Comparison of ENCODE assay signal across 1 cellular context in genomic region chr17:72575542-72576233, GRCh38.
TF ChIP-seq lines count a peak whose summit lies in the region.

No MANE protein-coding gene starts in this region.

TF ChIP-seq in HepG2, 621 proteins besides CTCF, POLR2A, EP300 and RAD21 (continued from another document and continues in another):
- TF ChIP-seq, protein P1, sequence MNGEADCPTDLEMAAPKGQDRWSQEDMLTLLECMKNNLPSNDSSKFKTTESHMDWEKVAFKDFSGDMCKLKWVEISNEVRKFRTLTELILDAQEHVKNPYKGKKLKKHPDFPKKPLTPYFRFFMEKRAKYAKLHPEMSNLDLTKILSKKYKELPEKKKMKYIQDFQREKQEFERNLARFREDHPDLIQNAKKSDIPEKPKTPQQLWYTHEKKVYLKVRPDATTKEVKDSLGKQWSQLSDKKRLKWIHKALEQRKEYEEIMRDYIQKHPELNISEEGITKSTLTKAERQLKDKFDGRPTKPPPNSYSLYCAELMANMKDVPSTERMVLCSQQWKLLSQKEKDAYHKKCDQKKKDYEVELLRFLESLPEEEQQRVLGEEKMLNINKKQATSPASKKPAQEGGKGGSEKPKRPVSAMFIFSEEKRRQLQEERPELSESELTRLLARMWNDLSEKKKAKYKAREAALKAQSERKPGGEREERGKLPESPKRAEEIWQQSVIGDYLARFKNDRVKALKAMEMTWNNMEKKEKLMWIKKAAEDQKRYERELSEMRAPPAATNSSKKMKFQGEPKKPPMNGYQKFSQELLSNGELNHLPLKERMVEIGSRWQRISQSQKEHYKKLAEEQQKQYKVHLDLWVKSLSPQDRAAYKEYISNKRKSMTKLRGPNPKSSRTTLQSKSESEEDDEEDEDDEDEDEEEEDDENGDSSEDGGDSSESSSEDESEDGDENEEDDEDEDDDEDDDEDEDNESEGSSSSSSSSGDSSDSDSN (CRISPR knock-in tag; IDR thresholded peaks at IDR 0.05), result 0 out of 2 replicates have a peak, but pooled peaks have one; percentile 5
- TF ChIP-seq ETS1 (CRISPR knock-in tag; IDR thresholded peaks at IDR 0.05) (no peak), ZBTB7B (CRISPR knock-in tag; IDR thresholded peaks at IDR 0.05) (peak; percentile 70; the same call in 1 of the 2 replicates), CBX5 (CRISPR knock-in tag; IDR thresholded peaks at IDR 0.05; ENCODE audit: borderline replicate concordance) (no peak), ATF5 (CRISPR knock-in tag; IDR thresholded peaks at IDR 0.05; ENCODE audit: low read depth) (no peak), XRCC5 (optimal IDR thresholded peaks at IDR 0.05; ENCODE audit: low read length) (peak; percentile 51), ELF3 (CRISPR knock-in tag; IDR thresholded peaks at IDR 0.05) (0 out of 2 replicates have a peak, but pooled peaks have one; percentile 26), ZNF780A (CRISPR knock-in tag; IDR thresholded peaks at IDR 0.05) (no peak), DRAP1 (CRISPR knock-in tag; IDR thresholded peaks at IDR 0.05) (0 out of 2 replicates have a peak, but pooled peaks have one; percentile 24), MEIS2 (CRISPR knock-in tag; IDR thresholded peaks at IDR 0.05) (no peak), ETV5 (CRISPR knock-in tag; IDR thresholded peaks at IDR 0.05; ENCODE audit: borderline replicate concordance) (peak; percentile 18; the same call in 1 of the 2 replicates), GLMP (CRISPR knock-in tag; IDR thresholded peaks at IDR 0.05; ENCODE audit: borderline replicate concordance) (no peak), FLYWCH1 (CRISPR knock-in tag; IDR thresholded peaks at IDR 0.05) (no peak), ZNF891 (CRISPR knock-in tag; IDR thresholded peaks at IDR 0.05) (no peak; the same call in 1 of the 2 replicates), PRDM10 (CRISPR knock-in tag; IDR thresholded peaks at IDR 0.05; ENCODE audit: low read depth) (0 out of 2 replicates have a peak, but pooled peaks have one; percentile 22), BORCS8-MEF2B (CRISPR knock-in tag; IDR thresholded peaks at IDR 0.05) (0 out of 2 replicates have a peak, but pooled peaks have one; percentile 46), MAX (IDR thresholded peaks at IDR 0.05) (peak; percentile 43; the same call in 1 of the 2 replicates), CREB3 (CRISPR knock-in tag; IDR thresholded peaks at IDR 0.05) (no peak), ZSCAN29 (CRISPR knock-in tag; conservative IDR thresholded peaks at IDR 0.05) (0 out of 2 replicates have a peak, but pooled peaks have one; percentile 32), KDM1A (CRISPR knock-in tag; IDR thresholded peaks at IDR 0.05) (0 out of 2 replicates have a peak, but pooled peaks have one; percentile 13), CEBPG (CRISPR knock-in tag; IDR thresholded peaks at IDR 0.05) (no peak), TEAD3 (CRISPR knock-in tag; optimal IDR thresholded peaks at IDR 0.05; ENCODE audit: borderline replicate concordance) (peak; percentile 78), SALL1 (CRISPR knock-in tag; IDR thresholded peaks at IDR 0.05) (no peak), HOXA5 (CRISPR knock-in tag; IDR thresholded peaks at IDR 0.05) (no peak), MED1 (CRISPR knock-in tag; IDR thresholded peaks at IDR 0.05) (0 out of 2 replicates have a peak, but pooled peaks have one; percentile 6), ARNT (IDR thresholded peaks at IDR 0.05) (no peak), ELF1 (CRISPR knock-in tag; IDR thresholded peaks at IDR 0.05) (no peak), HNF4A (CRISPR knock-in tag; IDR thresholded peaks at IDR 0.05) (no peak), GATAD2A (CRISPR knock-in tag; IDR thresholded peaks at IDR 0.05) (peak; percentile 53; the same call in 1 of the 2 replicates), ZNF263 (CRISPR knock-in tag; IDR thresholded peaks at IDR 0.05) (peak; percentile 99), ARID5B (CRISPR knock-in tag; IDR thresholded peaks at IDR 0.05) (peak; percentile 46; the same call in 1 of the 2 replicates), HMG20B (CRISPR knock-in tag; conservative IDR thresholded peaks at IDR 0.05) (no peak), IRF9 (CRISPR knock-in tag; IDR thresholded peaks at IDR 0.05; ENCODE audit: borderline replicate concordance) (no peak), ZNF746 (CRISPR knock-in tag; IDR thresholded peaks at IDR 0.05) (0 out of 2 replicates have a peak, but pooled peaks have one; percentile 31), JDP2 (CRISPR knock-in tag; IDR thresholded peaks at IDR 0.05; ENCODE audit: borderline replicate concordance) (no peak), ZKSCAN8 (CRISPR knock-in tag; IDR thresholded peaks at IDR 0.05; ENCODE audit: borderline replicate concordance) (no peak), ZSCAN25 (CRISPR knock-in tag; IDR thresholded peaks at IDR 0.05) (no peak), YEATS2 (CRISPR knock-in tag; IDR thresholded peaks at IDR 0.05; ENCODE audit: borderline replicate concordance) (0 out of 2 replicates have a peak, but pooled peaks have one; percentile 3), ZNF644 (CRISPR knock-in tag; IDR thresholded peaks at IDR 0.05; ENCODE audit: low read depth) (peak; percentile 72), ZNF274 (CRISPR knock-in tag; IDR thresholded peaks at IDR 0.05) (no peak), KLF16 (CRISPR knock-in tag; IDR thresholded peaks at IDR 0.05) (no peak)
- TF ChIP-seq, protein P2, sequence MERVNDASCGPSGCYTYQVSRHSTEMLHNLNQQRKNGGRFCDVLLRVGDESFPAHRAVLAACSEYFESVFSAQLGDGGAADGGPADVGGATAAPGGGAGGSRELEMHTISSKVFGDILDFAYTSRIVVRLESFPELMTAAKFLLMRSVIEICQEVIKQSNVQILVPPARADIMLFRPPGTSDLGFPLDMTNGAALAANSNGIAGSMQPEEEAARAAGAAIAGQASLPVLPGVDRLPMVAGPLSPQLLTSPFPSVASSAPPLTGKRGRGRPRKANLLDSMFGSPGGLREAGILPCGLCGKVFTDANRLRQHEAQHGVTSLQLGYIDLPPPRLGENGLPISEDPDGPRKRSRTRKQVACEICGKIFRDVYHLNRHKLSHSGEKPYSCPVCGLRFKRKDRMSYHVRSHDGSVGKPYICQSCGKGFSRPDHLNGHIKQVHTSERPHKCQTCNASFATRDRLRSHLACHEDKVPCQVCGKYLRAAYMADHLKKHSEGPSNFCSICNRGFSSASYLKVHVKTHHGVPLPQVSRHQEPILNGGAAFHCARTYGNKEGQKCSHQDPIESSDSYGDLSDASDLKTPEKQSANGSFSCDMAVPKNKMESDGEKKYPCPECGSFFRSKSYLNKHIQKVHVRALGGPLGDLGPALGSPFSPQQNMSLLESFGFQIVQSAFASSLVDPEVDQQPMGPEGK (CRISPR knock-in tag; IDR thresholded peaks at IDR 0.05), result peak; percentile 26; the same call in 1 of the 2 replicates
- TF ChIP-seq, protein P3, sequence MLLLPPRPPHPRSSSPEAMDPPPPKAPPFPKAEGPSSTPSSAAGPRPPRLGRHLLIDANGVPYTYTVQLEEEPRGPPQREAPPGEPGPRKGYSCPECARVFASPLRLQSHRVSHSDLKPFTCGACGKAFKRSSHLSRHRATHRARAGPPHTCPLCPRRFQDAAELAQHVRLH (CRISPR knock-in tag; IDR thresholded peaks at IDR 0.05; ENCODE audit: borderline replicate concordance, low read depth), result no peak
- TF ChIP-seq, protein P4, sequence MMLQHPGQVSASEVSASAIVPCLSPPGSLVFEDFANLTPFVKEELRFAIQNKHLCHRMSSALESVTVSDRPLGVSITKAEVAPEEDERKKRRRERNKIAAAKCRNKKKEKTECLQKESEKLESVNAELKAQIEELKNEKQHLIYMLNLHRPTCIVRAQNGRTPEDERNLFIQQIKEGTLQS (CRISPR knock-in tag; IDR thresholded peaks at IDR 0.05), result 0 out of 2 replicates have a peak, but pooled peaks have one; percentile 21
